In the genomic region with DNA sequence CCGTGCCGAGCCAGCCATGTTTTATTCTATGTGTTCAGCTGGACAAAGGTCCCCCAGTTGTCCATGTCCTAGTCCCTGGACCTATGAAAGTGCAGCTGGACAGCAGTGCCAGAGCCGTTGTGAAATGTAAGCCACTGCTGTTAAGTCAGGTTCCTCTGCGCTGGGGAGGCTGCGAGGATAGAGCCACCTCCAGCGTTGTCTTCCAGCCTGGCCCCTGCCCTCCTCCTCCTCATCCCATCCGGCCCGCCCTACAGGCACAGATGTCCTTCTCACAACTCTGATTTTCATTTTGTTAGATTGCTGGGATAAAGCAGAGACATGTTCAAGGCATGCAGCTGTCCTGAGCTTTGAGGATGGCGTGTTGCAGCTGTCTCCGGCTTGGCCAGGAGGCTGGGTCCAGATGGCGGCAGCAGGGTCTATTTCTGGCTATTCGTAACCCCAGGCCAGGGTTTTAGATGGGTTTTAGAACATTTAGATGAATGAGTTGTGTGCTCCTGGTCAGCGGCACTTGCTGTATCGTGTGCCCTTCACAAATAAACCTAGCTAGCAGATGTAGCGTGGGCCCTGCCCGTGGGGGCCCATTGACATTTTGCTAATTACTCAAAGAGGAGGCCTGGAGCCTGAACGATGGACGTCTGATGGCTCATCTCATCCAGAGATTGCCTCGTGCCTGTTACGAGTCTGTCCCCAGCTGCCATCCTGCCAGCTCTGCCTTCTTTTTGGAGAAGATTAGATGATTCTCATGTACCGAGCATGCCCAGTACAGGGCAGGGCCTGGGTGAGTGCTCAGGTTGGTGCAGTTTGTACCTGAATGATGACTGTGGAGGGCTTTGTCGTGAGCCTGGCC, we compare ENCODE assay signal across 23 cellular contexts.
DNase-seq lines count a peak whose midpoint lies in the region; ATAC-seq and TF ChIP-seq lines count a peak whose summit lies in the region.
"Had no signal": no experiment of that assay in that cellular context is flagged by ENCODE, and none has a peak within 500 bp of the region (broad histone marks: within the 10 kb centered on the region; RNA-seq: fewer than 3 reads in every experiment).

No MANE protein-coding gene starts in this region.

- H3K9me3 ChIP-seq in right atrium auricular region, result peaks cover 0 to 10% of the 10 kb centered on the region in 2 donors
- H3K9me3 ChIP-seq: Caco-2, HAP-1, prostate gland, SJSA1 had no signal

- no peak for TF ChIP-seq CTCF in right atrium auricular region (IDR thresholded peaks at IDR 0.05)

- no peaks in the 10 kb centered on the region for H3K27me3 ChIP-seq in right atrium auricular region
- H3K27me3 ChIP-seq: SJSA1 had no signal

- intact Hi-C loops in sciatic nerve (cut with DNase I), result no loop called here

- DNase-seq in DMS 273 (lab: John Stamatoyannopoulos, UW; ENCODE audit: unreplicated experiment), result peak; percentile 93
- no peak for DNase-seq in right atrium auricular region (ENCODE audit: low spot score)
- no peak for DNase-seq in sciatic nerve (ENCODE audit: low spot score)
- no peak for DNase-seq in EL
- DNase-seq in NCI-H1436 (lab: John Stamatoyannopoulos, UW), result no peak
- no peak for DNase-seq in NCI-H1105 treated with DMSO at 0.1 percent for 48 hours (lab: John Stamatoyannopoulos, UW)
- DNase-seq in NCI-H1930 (lab: John Stamatoyannopoulos, UW), result no peak
- DNase-seq: activated CD4-positive, CD25-positive, alpha-beta regulatory T cell treated with anti-CD3 and anti-CD28 coated beads, Interleukin-2, amount 50 U/mL, for 72 hours; activated naive CD8-positive, alpha-beta T cell treated with anti-CD3 and anti-CD28 coated beads, Interleukin-2, amount 10 ng/mL, durations not matched to agents 7 days and 5 days; Caco-2; NCI-H1092 treated with DMSO at 0.1 percent for 48 hours; NCI-H82; PC-3; stimulated activated naive CD4-positive, alpha-beta T cell treated with Interleukin-2 at 50 U/mL for 16 hours; T1000; trophoblast cell had no signal

- peak overlapping the region; percentile 58 to 61 for H3K27ac ChIP-seq in right atrium auricular region
- H3K27ac ChIP-seq: epithelial cell of prostate, KMS-11, prostate gland, SJSA1 had no signal

- no peaks in the 10 kb centered on the region for H3K36me3 ChIP-seq in right atrium auricular region
- H3K36me3 ChIP-seq: HAP-1, prostate gland, SJSA1 had no signal

- H3K4me3 ChIP-seq in right atrium auricular region, result no peak overlapping the region
- H3K4me3 ChIP-seq: HAP-1, lung, prostate gland, SJSA1 had no signal

- ATAC-seq in SK-N-SH treated with all-trans-retinoic acid at 6 μM for 48 hours, result peak; percentile 53; the same call in 2 of the 3 replicates
- peak; percentile 57 for ATAC-seq in sciatic nerve
- ATAC-seq: PC-3 had no signal

- peaks cover 0 to 22% of the 10 kb centered on the region in 2 donors for H3K4me1 ChIP-seq in right atrium auricular region
- H3K4me1 ChIP-seq: Caco-2, HAP-1, prostate gland, SJSA1 had no signal

TF ChIP-seq in SK-N-SH treated with all-trans-retinoic acid at 6 μM for 48 hours, 23 proteins besides CTCF, POLR2A, EP300 and RAD21:
- TF ChIP-seq TCF4 (CRISPR knock-in tag; IDR thresholded peaks at IDR 0.05; ENCODE audit: borderline replicate concordance), result peak; percentile 71; the same call in 1 of the 2 replicates
- TF ChIP-seq SNAI2 (CRISPR knock-in tag; IDR thresholded peaks at IDR 0.05), result no peak
- TF ChIP-seq, protein P1, sequence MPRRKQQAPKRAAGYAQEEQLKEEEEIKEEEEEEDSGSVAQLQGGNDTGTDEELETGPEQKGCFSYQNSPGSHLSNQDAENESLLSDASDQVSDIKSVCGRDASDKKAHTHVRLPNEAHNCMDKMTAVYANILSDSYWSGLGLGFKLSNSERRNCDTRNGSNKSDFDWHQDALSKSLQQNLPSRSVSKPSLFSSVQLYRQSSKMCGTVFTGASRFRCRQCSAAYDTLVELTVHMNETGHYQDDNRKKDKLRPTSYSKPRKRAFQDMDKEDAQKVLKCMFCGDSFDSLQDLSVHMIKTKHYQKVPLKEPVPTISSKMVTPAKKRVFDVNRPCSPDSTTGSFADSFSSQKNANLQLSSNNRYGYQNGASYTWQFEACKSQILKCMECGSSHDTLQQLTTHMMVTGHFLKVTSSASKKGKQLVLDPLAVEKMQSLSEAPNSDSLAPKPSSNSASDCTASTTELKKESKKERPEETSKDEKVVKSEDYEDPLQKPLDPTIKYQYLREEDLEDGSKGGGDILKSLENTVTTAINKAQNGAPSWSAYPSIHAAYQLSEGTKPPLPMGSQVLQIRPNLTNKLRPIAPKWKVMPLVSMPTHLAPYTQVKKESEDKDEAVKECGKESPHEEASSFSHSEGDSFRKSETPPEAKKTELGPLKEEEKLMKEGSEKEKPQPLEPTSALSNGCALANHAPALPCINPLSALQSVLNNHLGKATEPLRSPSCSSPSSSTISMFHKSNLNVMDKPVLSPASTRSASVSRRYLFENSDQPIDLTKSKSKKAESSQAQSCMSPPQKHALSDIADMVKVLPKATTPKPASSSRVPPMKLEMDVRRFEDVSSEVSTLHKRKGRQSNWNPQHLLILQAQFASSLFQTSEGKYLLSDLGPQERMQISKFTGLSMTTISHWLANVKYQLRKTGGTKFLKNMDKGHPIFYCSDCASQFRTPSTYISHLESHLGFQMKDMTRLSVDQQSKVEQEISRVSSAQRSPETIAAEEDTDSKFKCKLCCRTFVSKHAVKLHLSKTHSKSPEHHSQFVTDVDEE (CRISPR knock-in tag; IDR thresholded peaks at IDR 0.05), result 0 out of 2 replicates have a peak, but pooled peaks have one; percentile 65
